In the genomic region with DNA sequence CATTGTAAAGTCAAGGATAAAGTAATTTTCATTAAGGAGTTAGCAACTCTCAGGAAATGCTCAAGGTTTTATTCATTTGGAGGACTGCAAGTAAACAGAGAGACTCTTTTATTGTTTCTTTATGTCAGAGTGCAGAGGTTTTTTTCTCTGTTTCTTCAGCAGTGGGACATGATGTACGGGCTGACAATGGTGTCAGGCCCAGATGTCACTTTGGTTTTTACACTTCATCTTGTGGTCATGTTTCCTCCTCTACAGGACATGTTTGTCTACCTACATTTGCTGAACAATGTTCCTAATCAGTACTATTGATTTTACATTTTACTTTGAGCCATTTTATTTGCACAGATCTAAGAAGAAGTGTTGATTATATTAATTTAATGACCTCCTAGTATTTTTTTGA, we compare ENCODE assay signal across 16 cellular contexts.
DNase-seq lines count a peak whose midpoint lies in the region; ATAC-seq lines count a peak whose summit lies in the region.
"Had no signal": no experiment of that assay in that cellular context is flagged by ENCODE, and none has a peak within 500 bp of the region (broad histone marks: within the 10 kb centered on the region; RNA-seq: fewer than 3 reads in every experiment).

No MANE protein-coding gene starts in this region.

- H3K4me3 ChIP-seq in ACC112 (ENCODE audit: low read depth, low read length) = peak overlapping the region; percentile 9; the same call in 1 of the 2 replicates
- H3K4me3 ChIP-seq: mucosa of descending colon had no signal

- no peaks in the 10 kb centered on the region for H3K27me3 Mint-ChIP-seq in T-cell

- H2AFZ ChIP-seq in ACC112 (ENCODE audit: low read length, unreplicated experiment) = peak overlapping the region; percentile 85

- peaks cover 29% of the 10 kb centered on the region for H3K4me1 ChIP-seq in ACC112 (ENCODE audit: control insufficient read depth, insufficient read depth, low read length, unreplicated experiment)

- H3K4me3 Mint-ChIP-seq in T-cell = peak overlapping the region in 2 of 3 donors; percentile 10 to 47
- H3K4me3 Mint-ChIP-seq: brain had no signal

- DNase-seq in COLO829 (ENCODE audit: low spot score) (peak; percentile 6), T-cell (peak in 28 of 34 experiments; percentile 1 to 74 (median 24)), foreskin melanocyte (peak; percentile 55), HUDEP-2 (lab: John Stamatoyannopoulos, UW; ENCODE audit: unreplicated experiment in 76 of 76) (no peak)
- DNase-seq: C1 segment of cervical spinal cord; GDM1; HCEC 1CT; mucosa of descending colon; NCI-H1092 treated with DMSO at 0.1 percent for 48 hours; NCI-H446 treated with DMSO at 0.1 percent for 48 hours; stimulated activated CD4-positive, alpha-beta T cell treated with anti-CD3 and anti-CD28 coated beads, Interleukin-2, amount 100 ng/mL, for 24 hours had no signal

- CTCF ChIA-PET in T-cell (lab: Charles Lee) = interaction anchor here (0.9 to 1.0 kb wide), 2 partner anchors 69 to 153 kb away, joined by 3 read pairs; a partner anchor contains a TSS

- no peak overlapping the region for H3K27ac ChIP-seq in ACC112 (ENCODE audit: low read depth, low read length)

- peaks cover 48 to 64% (median 59%) of the 10 kb centered on the region in 3 donors for H3K4me1 Mint-ChIP-seq in T-cell

- no peaks in the 10 kb centered on the region for H3K36me3 ChIP-seq in ACC112 (ENCODE audit: insufficient read depth, low read length)

- ATAC-seq in T-cell (replicated peaks in 1 of 4) (no peak), HG02571 (IDR thresholded peaks at IDR 0.05; ENCODE audit: unreplicated experiment) (no peak), HG02973 (IDR thresholded peaks at IDR 0.05; ENCODE audit: unreplicated experiment) (no peak), GM18858 (IDR thresholded peaks at IDR 0.05; ENCODE audit: unreplicated experiment) (no peak)
- ATAC-seq: mucosa of descending colon had no signal

- POLR2A ChIA-PET in T-cell (lab: Charles Lee) = no interaction called here

- peak overlapping the region; percentile 90 to 94 for H3K27ac Mint-ChIP-seq in T-cell
- H3K27ac Mint-ChIP-seq: brain had no signal

- H3K9me3 Mint-ChIP-seq in T-cell = peaks cover 0 to 6% (median 6%) of the 10 kb centered on the region in 3 donors

- H3K79me2 ChIP-seq in ACC112 (ENCODE audit: control insufficient read depth, insufficient read depth, low read length, unreplicated experiment) = no peaks in the 10 kb centered on the region

- peaks cover 10% of the 10 kb centered on the region for H3K36me3 Mint-ChIP-seq in T-cell
- H3K36me3 Mint-ChIP-seq: brain had no signal

- no peaks in the 10 kb centered on the region for H3K27me3 ChIP-seq in ACC112 (ENCODE audit: insufficient read depth, low read length)

Comparison
In these comparisons a context has a peak if more than half of its experiments do, and no peak if none do; other contexts are left out.
1. DNase-seq: peak in COLO829 (single experiment), T-cell (28 of 34) and foreskin melanocyte (single experiment); none in HUDEP-2 (0 of 76).